Comparison of ENCODE assay signal across 19 cellular contexts in the genomic region with DNA sequence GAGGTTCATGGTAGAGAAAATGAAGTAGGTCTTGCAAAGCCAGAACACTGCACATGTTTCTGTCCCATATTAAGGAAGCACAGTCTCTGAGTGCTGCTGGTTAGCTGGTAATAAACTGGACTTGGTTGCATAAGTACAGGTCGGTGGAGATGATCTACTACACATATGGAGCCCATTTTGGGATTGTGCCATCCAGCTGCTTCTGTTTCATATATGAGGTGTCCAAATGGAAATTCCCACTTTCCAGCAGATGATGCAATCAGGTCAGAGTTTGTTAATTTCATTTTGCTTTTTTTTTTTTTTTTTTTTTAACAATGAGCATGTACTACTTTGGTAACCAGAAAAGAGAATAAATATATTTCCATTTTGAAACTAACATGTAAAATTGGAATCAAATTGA.
DNase-seq lines count a peak whose midpoint lies in the region; ATAC-seq and TF ChIP-seq lines count a peak whose summit lies in the region.
"Had no signal": no experiment of that assay in that cellular context is flagged by ENCODE, and none has a peak within 500 bp of the region (broad histone marks: within the 10 kb centered on the region; RNA-seq: fewer than 3 reads in every experiment).

No MANE protein-coding gene starts in this region.

- no peaks in the 10 kb centered on the region for H3K9me2 ChIP-seq in GM23248 (ENCODE audit: insufficient read depth)

- TF ChIP-seq CTCF in fibroblast of villous mesenchyme (IDR thresholded peaks at IDR 0.05; ENCODE audit: insufficient read depth, low read depth, low read length) = no peak

- no peak overlapping the region for H3K9ac ChIP-seq in GM23248

- H3K36me3 ChIP-seq in GM23248 (ENCODE audit: low read depth) = no peaks in the 10 kb centered on the region

- in situ Hi-C loops in GM23248 (cut with MboI) = no loop called here

- no peaks in the 10 kb centered on the region; the same call in 1 of the 2 replicates for H3K4me1 ChIP-seq in GM23248 (ENCODE audit: insufficient read depth)
- H3K4me1 ChIP-seq: testis had no signal

- H3K4me3 ChIP-seq in GM23248 (no peak overlapping the region), fibroblast of villous mesenchyme (ENCODE audit: low read depth, low read length) (no peak overlapping the region)
- H3K4me3 ChIP-seq: SK-N-MC, testis had no signal

- no peaks in the 10 kb centered on the region for H3F3A ChIP-seq in GM23248 (ENCODE audit: insufficient read depth)

- H3K27ac ChIP-seq in GM23248 = no peak overlapping the region
- H3K27ac ChIP-seq: SK-N-MC, testis had no signal

- no peak overlapping the region for H3K4me2 ChIP-seq in GM23248 (ENCODE audit: unreplicated experiment)

- no peaks in the 10 kb centered on the region for H3K79me2 ChIP-seq in GM23248 (ENCODE audit: insufficient read depth)

- intact Hi-C loops in left colon (cut with DNase I, micrococcal nuclease) = no loop called here

- 6 to 13% methylated on average over 1 of the region's 1 CpG for WGBS in GM23248 (ENCODE audit: low coverage in 1 of 2, low lambda C conversion rate in 2 of 2, missing lambda C conversion rate in 2 of 2), 2 experiments

- ATAC-seq in GM18502 (IDR thresholded peaks at IDR 0.05; ENCODE audit: poor library complexity, unreplicated experiment) (no peak), left colon (no peak), GM19351 (IDR thresholded peaks at IDR 0.05; ENCODE audit: unreplicated experiment) (no peak), GM19395 (IDR thresholded peaks at IDR 0.05; ENCODE audit: unreplicated experiment) (no peak)
- ATAC-seq: left lobe of liver, sciatic nerve had no signal

- H3K9me3 ChIP-seq in GM23248 (ENCODE audit: low read depth) = no peaks in the 10 kb centered on the region
- H3K9me3 ChIP-seq: testis had no signal

- DNase-seq in AG08395 (ENCODE audit: low spot score) (peak; percentile 3), GM23248 (peak; percentile 76), SK-N-DZ (ENCODE audit: low spot score) (peak; percentile 11), fibroblast of villous mesenchyme (ENCODE audit: low read depth) (peak; percentile 52), left colon (no peak)
- DNase-seq: activated CD4-positive, alpha-beta T cell treated with anti-CD3 and anti-CD28 coated beads, Interleukin-2, amount 50 U/mL, for 1 hour; activated naive CD4-positive, alpha-beta T cell treated with anti-CD3 and anti-CD28 coated beads, Interleukin-2, amount 10 ng/mL, durations not matched to agents 7 days and 5 days; activated T-cell treated with anti-CD3 and anti-CD28 coated beads, Interleukin-2, amount 50 U/mL, for 1 hour; AML-193; KBM-7; NCI-H187; stimulated activated CD4-positive, alpha-beta T cell treated with anti-CD3 and anti-CD28 coated beads, Interleukin-4, amount 100 ng/mL, for 1 hour; testis had no signal

- H4K20me1 ChIP-seq in GM23248 (ENCODE audit: insufficient read depth) = no peaks in the 10 kb centered on the region

- no peak overlapping the region for H2AFZ ChIP-seq in GM23248

- H3K27me3 ChIP-seq in GM23248 (replicated peaks; ENCODE audit: insufficient read depth) = no peaks in the 10 kb centered on the region
- H3K27me3 ChIP-seq: testis had no signal

Comparison
In these comparisons a context has a peak if more than half of its experiments do, and no peak if none do; other contexts are left out.
1. DNase-seq: peak in AG08395 (single experiment), GM23248 (single experiment), SK-N-DZ (single experiment) and fibroblast of villous mesenchyme (single experiment); none in left colon (0 of 2).